Comparison of ENCODE assay signal across 15 cellular contexts in genomic region chr18:829432-829831, GRCh38.
"Had no signal": no experiment of that assay in that cellular context is flagged by ENCODE, and none has a peak within 500 bp of the region (broad histone marks: within the 10 kb centered on the region; RNA-seq: fewer than 3 reads in every experiment).

No MANE protein-coding gene starts in this region.

- H3K27ac ChIP-seq: prostate gland had no signal

- H3K9me3 Mint-ChIP-seq: activated CD4-positive, alpha-beta T cell treated with anti-CD3 and anti-CD28 coated beads, Interleukin-2, amount 10 ng/mL, durations not matched to agents 7 days and 5 days; activated naive CD4-positive, alpha-beta T cell treated with anti-CD3 and anti-CD28 coated beads, Interleukin-2, amount 50 U/mL, for 72 hours; naive thymus-derived CD4-positive, alpha-beta T cell; stimulated activated naive CD8-positive, alpha-beta T cell treated with anti-CD3 and anti-CD28 coated beads, Interleukin-15, Interleukin-2, amounts not matched to agents 100 ng/mL and 50 ng/mL, for 24 hours had no signal

- H3K9me3 ChIP-seq: esophagus muscularis mucosa, prostate gland had no signal

- H3K27me3 Mint-ChIP-seq: stimulated activated naive CD8-positive, alpha-beta T cell treated with anti-CD3 and anti-CD28 coated beads, Interleukin-15, Interleukin-2, amounts not matched to agents 100 ng/mL and 50 ng/mL, for 24 hours had no signal

- H3K36me3 Mint-ChIP-seq: activated naive CD4-positive, alpha-beta T cell treated with anti-CD3 and anti-CD28 coated beads, Interleukin-2, amount 50 U/mL, for 72 hours; naive thymus-derived CD4-positive, alpha-beta T cell had no signal

- H3K36me3 ChIP-seq: esophagus muscularis mucosa, prostate gland had no signal

- DNase-seq: activated CD4-positive, alpha-beta T cell treated with anti-CD3 and anti-CD28 coated beads, Interleukin-2, amount 10 ng/mL, durations not matched to agents 7 days and 5 days; activated CD4-positive, CD25-positive, alpha-beta regulatory T cell; dorsolateral prefrontal cortex; foreskin fibroblast; glutamatergic neuron; islet precursor cell; left ventricle myocardium superior; naive thymus-derived CD4-positive, alpha-beta T cell; nucleus accumbens; stimulated activated CD4-positive, alpha-beta T cell treated with anti-CD3 and anti-CD28 coated beads, Interleukin-2, amount 100 ng/mL, for 24 hours had no signal

- FAIRE-seq: bronchial epithelial cell had no signal

- H3K4me3 ChIP-seq: dorsolateral prefrontal cortex, esophagus muscularis mucosa, prostate gland had no signal

- H3K4me1 ChIP-seq: prostate gland had no signal
